ENCODE assay signal across 14 cellular contexts in genomic region chr5:58048954-58049353, GRCh38.
DNase-seq lines count a peak whose midpoint lies in the region; ATAC-seq, FAIRE-seq and TF ChIP-seq lines count a peak whose summit lies in the region.
"Had no signal": no experiment of that assay in that cellular context is flagged by ENCODE, and none has a peak within 500 bp of the region (broad histone marks: within the 10 kb centered on the region; RNA-seq: fewer than 3 reads in every experiment).

No MANE protein-coding gene starts in this region.

- intact Hi-C loops in K562 (cut with micrococcal nuclease): no loop called here

- H3K4me3 ChIP-seq in K562 (no peak overlapping the region), neuronal stem cell (ENCODE audit: low read length in 2 of 2) (no peak overlapping the region)
- H3K4me3 ChIP-seq: BLaER1, GM23338 had no signal

- POLR2A ChIA-PET in K562 (lab: Yijun Ruan, JAX): no interaction called here

- H3K79me1 ChIP-seq in neuronal stem cell (ENCODE audit: low read depth, low read length): peaks cover 2% of the 10 kb centered on the region

- no peaks in the 10 kb centered on the region for H4K20me1 ChIP-seq in K562 (replicated peaks; ENCODE audit: control insufficient read depth, insufficient read depth, low read length)
- H4K20me1 ChIP-seq: BLaER1 had no signal

- no peak overlapping the region for H2BK5ac ChIP-seq in neuronal stem cell (ENCODE audit: low read length)

- no peak overlapping the region for H3K23ac ChIP-seq in neuronal stem cell (ENCODE audit: low read depth, low read length, poor library complexity)

- TF ChIP-seq RAD21 in K562 (CRISPR knock-in tag; conservative IDR thresholded peaks at IDR 0.05 in 1 of 2, IDR thresholded peaks at IDR 0.05 in 1 of 2): no peak

- H3K27me3 ChIP-seq in K562 (ENCODE audit: control insufficient read depth in 2 of 2, insufficient read depth in 2 of 2, low read length in 2 of 2) (no peaks in the 10 kb centered on the region), neuronal stem cell (ENCODE audit: control insufficient read depth in 3 of 3, insufficient read depth in 3 of 3, low read depth in 1 of 3, low read length in 3 of 3) (no peaks in the 10 kb centered on the region)
- H3K27me3 ChIP-seq: BLaER1 had no signal

- ATAC-seq in K562: no peak
- ATAC-seq in GM19351 (IDR thresholded peaks at IDR 0.05; ENCODE audit: unreplicated experiment): no peak
- ATAC-seq in GM21723 (IDR thresholded peaks at IDR 0.05; ENCODE audit: unreplicated experiment): no peak
- ATAC-seq: GM23338 had no signal

- FAIRE-seq in H54 (lab: Jason Lieb, UNC) (peak; percentile 15), K562 (lab: Jason Lieb, UNC) (peak; percentile 55)

- no peak overlapping the region for H3K18ac ChIP-seq in neuronal stem cell (ENCODE audit: low read length)

- no peak overlapping the region for H2AFZ ChIP-seq in K562 (ENCODE audit: low read depth, low read length)
- peak overlapping the region; percentile 12 for H2AFZ ChIP-seq in neuronal stem cell (ENCODE audit: low read length)
- H2AFZ ChIP-seq: GM23338 had no signal

- in situ Hi-C loops in K562 (cut with MboI): no loop called here

- H3K79me2 ChIP-seq in K562 (ENCODE audit: control insufficient read depth, insufficient read depth, low read length): no peaks in the 10 kb centered on the region

- WGBS in K562 (ENCODE audit: insufficient coverage, low coverage, missing lambda C conversion rate): 0% methylated on average over 3 of the region's 3 CpGs
- WGBS in neuronal stem cell (ENCODE audit: extremely low coverage in 2 of 2, insufficient read length in 2 of 2, insufficient replicate concordance in 1 of 2), 2 donors: no CpG with 5 or more reads among the region's 3 CpGs

- H3K4me1 ChIP-seq in K562 (replicated peaks in 1 of 2; ENCODE audit: control insufficient read depth in 2 of 2, insufficient read depth in 2 of 2, low read length in 2 of 2) (peaks cover 0 to 11% of the 10 kb centered on the region in 2 experiments; a peak in 2 of 5 replicates), neuronal stem cell (ENCODE audit: control insufficient read depth in 2 of 2, insufficient read depth in 1 of 2, low read depth in 1 of 2, low read length in 2 of 2) (no peaks in the 10 kb centered on the region)
- H3K4me1 ChIP-seq: BLaER1 had no signal

- H4K91ac ChIP-seq in neuronal stem cell (ENCODE audit: low read depth, low read length, poor library complexity): no peak overlapping the region

- H3K9ac ChIP-seq in K562 (ENCODE audit: insufficient read depth in 1 of 2, low read depth in 2 of 2, low read length in 2 of 2) (no peak overlapping the region), neuronal stem cell (ENCODE audit: low read depth, low read length, poor library complexity) (no peak overlapping the region)
- H3K9ac ChIP-seq: BLaER1 had no signal

- no peak overlapping the region for H2BK12ac ChIP-seq in neuronal stem cell (ENCODE audit: low read length)

- no peak overlapping the region for H3K27ac ChIP-seq in K562 (ENCODE audit: extremely low read depth, low read depth, low read length)
- no peak overlapping the region for H3K27ac ChIP-seq in neuronal stem cell (replicated peaks; ENCODE audit: low read length)
- H3K27ac ChIP-seq: BLaER1 had no signal

- H2BK120ac ChIP-seq in neuronal stem cell (ENCODE audit: low read depth, low read length): no peak overlapping the region

- H2AK5ac ChIP-seq in neuronal stem cell (ENCODE audit: low read depth, low read length): no peak overlapping the region

- H3K9me3 ChIP-seq in K562 (replicated peaks; ENCODE audit: control insufficient read depth, insufficient read depth, low read depth, low read length) (no peaks in the 10 kb centered on the region), neuronal stem cell (replicated peaks in 1 of 2; ENCODE audit: control insufficient read depth in 2 of 2, insufficient read depth in 1 of 2, low read depth in 1 of 2, low read length in 2 of 2) (no peaks in the 10 kb centered on the region)
- H3K9me3 ChIP-seq: BLaER1 had no signal

- TF ChIP-seq POLR2A in H54 (IDR thresholded peaks at IDR 0.05; ENCODE audit: low read depth, low read length): no peak
- TF ChIP-seq POLR2A in K562 (conservative IDR thresholded peaks at IDR 0.05): no peak

- no peak overlapping the region for H4K8ac ChIP-seq in neuronal stem cell (ENCODE audit: low read depth, low read length)

- no peak overlapping the region for H3K14ac ChIP-seq in neuronal stem cell (ENCODE audit: low read length)

- H3K4ac ChIP-seq in neuronal stem cell (ENCODE audit: low read length): no peak overlapping the region

- H2BK15ac ChIP-seq in neuronal stem cell (ENCODE audit: low read length): no peak overlapping the region

- no peak for TF ChIP-seq CTCF in K562 (IDR thresholded peaks at IDR 0.05 in 2 of 3, conservative IDR thresholded peaks at IDR 0.05 in 1 of 3; ENCODE audit: insufficient read depth in 2 of 3, low read depth in 1 of 3, low read length in 3 of 3)

- TF ChIP-seq EP300 in K562 (IDR thresholded peaks at IDR 0.05; ENCODE audit: low read length): no peak

- H3K4me2 ChIP-seq in K562 (ENCODE audit: insufficient read depth, low read length): 0 out of 2 replicates have a peak overlapping the region, but pooled peaks have one; percentile 3
- no peak overlapping the region for H3K4me2 ChIP-seq in neuronal stem cell (ENCODE audit: insufficient read depth, low read length, poor library complexity, severe bottlenecking)
- H3K4me2 ChIP-seq: BLaER1, GM23338 had no signal

- no peaks in the 10 kb centered on the region for H3K9me1 ChIP-seq in K562 (ENCODE audit: control insufficient read depth, insufficient read depth, low read length)

- CTCF ChIA-PET in K562 (lab: Yijun Ruan, JAX; ENCODE audit: low intra/inter-chr PET ratio): no interaction called here

- DNase-seq in H54 (ENCODE audit: insufficient read length, low spot score) (no peak), K562 (ENCODE audit: extremely low read depth in 1 of 4, low spot score in 3 of 4) (peak in 1 of 4 experiments; percentile 8), neuronal stem cell (ENCODE audit: low spot score) (no peak), NCI-H1930 (lab: John Stamatoyannopoulos, UW) (no peak), HuH-7.5 (ENCODE audit: low spot score) (no peak)
- DNase-seq: 8988T; CD4-positive, alpha-beta memory T cell; DMS79 treated with DMSO at 0.1 percent for 48 hours; GF-D8; H9 had no signal

- no TSS peak for BruUV-seq in K562 (replicated peaks; lab: Mats Ljungman, UMichigan)

- H3K36me3 ChIP-seq in K562 (ENCODE audit: control insufficient read depth, insufficient read depth, low read length): no peaks in the 10 kb centered on the region
- no peaks in the 10 kb centered on the region for H3K36me3 ChIP-seq in neuronal stem cell (replicated peaks in 1 of 2; ENCODE audit: control insufficient read depth in 2 of 2, insufficient read depth in 2 of 2, low read length in 2 of 2)
- H3K36me3 ChIP-seq: BLaER1 had no signal

TF ChIP-seq in K562, 482 proteins besides CTCF, POLR2A, EP300 and RAD21:
- TF ChIP-seq NFE2L1 (tag; IDR thresholded peaks at IDR 0.05; ENCODE audit: borderline replicate concordance, low read depth) (no peak), CBFA2T2 (conservative IDR thresholded peaks at IDR 0.05) (peak; percentile 47)
